Comparison of ENCODE assay signal across 29 cellular contexts in the genomic region with DNA sequence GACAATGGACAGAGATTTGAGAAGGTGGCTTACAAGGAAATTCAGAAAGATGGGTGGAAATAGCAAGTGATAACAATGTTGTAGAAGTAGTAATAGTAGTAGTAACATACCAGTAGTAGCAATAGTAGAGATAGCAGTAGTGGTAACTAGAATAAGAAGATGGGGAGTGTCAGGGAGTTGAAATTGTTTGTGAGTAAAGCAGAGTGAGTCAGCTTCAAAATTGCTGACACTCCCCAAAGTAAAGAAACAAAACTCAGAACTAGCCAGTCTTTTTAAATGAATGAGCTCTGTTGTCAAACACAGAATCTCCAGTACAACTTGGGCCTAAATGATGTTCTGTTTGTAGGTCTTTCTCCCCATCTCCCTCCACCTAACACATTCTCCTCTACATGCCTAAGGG.
"Had no signal": no experiment of that assay in that cellular context is flagged by ENCODE, and none has a peak within 500 bp of the region (broad histone marks: within the 10 kb centered on the region; RNA-seq: fewer than 3 reads in every experiment).

No MANE protein-coding gene starts in this region.

- H3K36me3 ChIP-seq: adrenal gland had no signal

- DNase-seq: activated CD4-positive, alpha-beta memory T cell treated with anti-CD3 and anti-CD28 coated beads for 36 hours; activated CD4-positive, alpha-beta T cell treated with anti-CD3 and anti-CD28 coated beads for 36 hours; activated CD4-positive, alpha-beta T cell treated with anti-CD3 and anti-CD28 coated beads, Interleukin-2, amount 10 ng/mL, durations not matched to agents 24 days and 14 days; activated CD4-positive, CD25-positive, alpha-beta regulatory T cell; activated CD4-positive, CD25-positive, alpha-beta regulatory T cell treated with anti-CD3 and anti-CD28 coated beads, Interleukin-2, amount 50 U/mL, for 72 hours; activated CD8-positive, alpha-beta memory T cell treated with anti-CD3 and anti-CD28 coated beads, Interleukin-2, amount 10 ng/mL, durations not matched to agents 7 days and 5 days; activated CD8-positive, alpha-beta memory T cell treated with anti-CD3 and anti-CD28 coated beads, Interleukin-2, amount 50 U/mL, for 4 hours; activated CD8-positive, alpha-beta T cell treated with anti-CD3 and anti-CD28 coated beads, Interleukin-2, amount 10 ng/mL, durations not matched to agents 7 days and 5 days; activated effector memory CD4-positive, alpha-beta T cell treated with anti-CD3 and anti-CD28 coated beads, Interleukin-2, amount 50 U/mL, for 16 hours; activated naive CD4-positive, alpha-beta T cell treated with anti-CD3 and anti-CD28 coated beads for 36 hours; activated naive CD8-positive, alpha-beta T cell treated with anti-CD3 and anti-CD28 coated beads for 36 hours; activated naive CD8-positive, alpha-beta T cell treated with anti-CD3 and anti-CD28 coated beads, Interleukin-2, amount 50 U/mL, for 24 hours; activated T-cell treated with anti-CD3 and anti-CD28 coated beads, Interleukin-2, amount 50 U/mL, for 1 hour; activated T-cell treated with anti-CD3 and anti-CD28 coated beads, Interleukin-2, amount 50 U/mL, for 48 hours; adrenal gland; amygdala; aorta; body of pancreas; caudate nucleus; cortex of kidney; dermis blood vessel endothelial cell; effector CD4-positive, alpha-beta T cell; foreskin fibroblast; head of caudate nucleus; T-helper 2 cell had no signal

- H3K9me3 ChIP-seq: adrenal gland, body of pancreas had no signal

- H3K27me3 Mint-ChIP-seq: activated CD4-positive, alpha-beta memory T cell treated with anti-CD3 and anti-CD28 coated beads for 36 hours; activated CD4-positive, alpha-beta T cell treated with anti-CD3 and anti-CD28 coated beads for 36 hours; activated CD4-positive, alpha-beta T cell treated with anti-CD3 and anti-CD28 coated beads, Interleukin-2, amount 10 ng/mL, durations not matched to agents 24 days and 14 days; activated CD8-positive, alpha-beta memory T cell treated with anti-CD3 and anti-CD28 coated beads, Interleukin-2, amount 10 ng/mL, durations not matched to agents 7 days and 5 days; activated naive CD4-positive, alpha-beta T cell treated with anti-CD3 and anti-CD28 coated beads, Interleukin-2, amount 50 U/mL, for 24 hours; activated naive CD8-positive, alpha-beta T cell treated with anti-CD3 and anti-CD28 coated beads for 36 hours; activated naive CD8-positive, alpha-beta T cell treated with anti-CD3 and anti-CD28 coated beads, Interleukin-2, amount 50 U/mL, for 24 hours had no signal

- H3K4me3 Mint-ChIP-seq: activated CD4-positive, alpha-beta memory T cell treated with anti-CD3 and anti-CD28 coated beads for 36 hours; activated CD4-positive, alpha-beta T cell treated with anti-CD3 and anti-CD28 coated beads for 36 hours; activated CD4-positive, alpha-beta T cell treated with anti-CD3 and anti-CD28 coated beads, Interleukin-2, amount 10 ng/mL, durations not matched to agents 24 days and 14 days; activated CD8-positive, alpha-beta memory T cell treated with anti-CD3 and anti-CD28 coated beads, Interleukin-2, amount 10 ng/mL, durations not matched to agents 7 days and 5 days; activated CD8-positive, alpha-beta T cell treated with anti-CD3 and anti-CD28 coated beads, Interleukin-2, amount 10 ng/mL, durations not matched to agents 7 days and 5 days; activated naive CD4-positive, alpha-beta T cell treated with anti-CD3 and anti-CD28 coated beads for 36 hours; activated naive CD4-positive, alpha-beta T cell treated with anti-CD3 and anti-CD28 coated beads, Interleukin-2, amount 50 U/mL, for 24 hours; activated naive CD8-positive, alpha-beta T cell treated with anti-CD3 and anti-CD28 coated beads for 36 hours; activated naive CD8-positive, alpha-beta T cell treated with anti-CD3 and anti-CD28 coated beads, Interleukin-2, amount 50 U/mL, for 24 hours; activated T-helper 1 cell treated with anti-CD3 and anti-CD28 coated beads, Interleukin-12 subunit alpha, Interleukin-12 subunit beta, Interleukin-2, Interleukin-4 antibody, amounts not matched to agents 30 ng/mL and 10 ng/mL and 1 ng/mL, durations not matched to agents 14 hours and 24 hours and 36 hours had no signal

- H3K27me3 ChIP-seq: adrenal gland, body of pancreas had no signal

- H3K27ac ChIP-seq: adrenal gland, body of pancreas had no signal

- H3K27ac Mint-ChIP-seq: activated CD4-positive, alpha-beta memory T cell treated with anti-CD3 and anti-CD28 coated beads for 36 hours; activated CD4-positive, alpha-beta T cell treated with anti-CD3 and anti-CD28 coated beads for 36 hours; activated CD4-positive, alpha-beta T cell treated with anti-CD3 and anti-CD28 coated beads, Interleukin-2, amount 10 ng/mL, durations not matched to agents 24 days and 14 days; activated CD8-positive, alpha-beta memory T cell treated with anti-CD3 and anti-CD28 coated beads, Interleukin-2, amount 10 ng/mL, durations not matched to agents 7 days and 5 days; activated CD8-positive, alpha-beta T cell treated with anti-CD3 and anti-CD28 coated beads, Interleukin-2, amount 10 ng/mL, durations not matched to agents 7 days and 5 days; activated naive CD4-positive, alpha-beta T cell treated with anti-CD3 and anti-CD28 coated beads for 36 hours; activated naive CD4-positive, alpha-beta T cell treated with anti-CD3 and anti-CD28 coated beads, Interleukin-2, amount 50 U/mL, for 24 hours; activated naive CD8-positive, alpha-beta T cell treated with anti-CD3 and anti-CD28 coated beads for 36 hours; activated naive CD8-positive, alpha-beta T cell treated with anti-CD3 and anti-CD28 coated beads, Interleukin-2, amount 50 U/mL, for 24 hours; activated T-helper 1 cell treated with anti-CD3 and anti-CD28 coated beads, Interleukin-12 subunit alpha, Interleukin-12 subunit beta, Interleukin-2, Interleukin-4 antibody, amounts not matched to agents 30 ng/mL and 10 ng/mL and 1 ng/mL, durations not matched to agents 14 hours and 24 hours and 36 hours; activated T-helper 2 cell treated with anti-CD3 and anti-CD28 coated beads, Interferon-gamma antibody, Interleukin-2, Interleukin-4, amounts not matched to agents 10 μg/mL and 5 μg/mL and 100 μg/mL, durations not matched to agents 14 hours and 24 hours and 36 hours had no signal

- H3K9me3 Mint-ChIP-seq: activated CD4-positive, alpha-beta T cell treated with anti-CD3 and anti-CD28 coated beads, Interleukin-2, amount 10 ng/mL, durations not matched to agents 24 days and 14 days had no signal

- H3K4me1 ChIP-seq: adrenal gland, body of pancreas had no signal

- ATAC-seq: activated CD4-positive, alpha-beta T cell treated with anti-CD3 and anti-CD28 coated beads for 36 hours; activated CD8-positive, alpha-beta memory T cell treated with anti-CD3 and anti-CD28 coated beads, Interleukin-2, amount 10 ng/mL, durations not matched to agents 7 days and 5 days; activated CD8-positive, alpha-beta T cell treated with anti-CD3 and anti-CD28 coated beads, Interleukin-2, amount 10 ng/mL, durations not matched to agents 7 days and 5 days; activated naive CD8-positive, alpha-beta T cell treated with anti-CD3 and anti-CD28 coated beads, Interleukin-2, amount 50 U/mL, for 24 hours; body of pancreas; esophagus mucosa had no signal

- H3K4me3 ChIP-seq: adrenal gland, body of pancreas had no signal

- H3K36me3 Mint-ChIP-seq: activated CD4-positive, alpha-beta memory T cell treated with anti-CD3 and anti-CD28 coated beads for 36 hours; activated CD8-positive, alpha-beta memory T cell treated with anti-CD3 and anti-CD28 coated beads, Interleukin-2, amount 10 ng/mL, durations not matched to agents 7 days and 5 days; activated naive CD4-positive, alpha-beta T cell treated with anti-CD3 and anti-CD28 coated beads, Interleukin-2, amount 50 U/mL, for 24 hours; activated naive CD8-positive, alpha-beta T cell treated with anti-CD3 and anti-CD28 coated beads for 36 hours had no signal

- H3K4me1 Mint-ChIP-seq: activated CD4-positive, alpha-beta T cell treated with anti-CD3 and anti-CD28 coated beads for 36 hours; activated CD4-positive, alpha-beta T cell treated with anti-CD3 and anti-CD28 coated beads, Interleukin-2, amount 10 ng/mL, durations not matched to agents 24 days and 14 days; activated CD8-positive, alpha-beta memory T cell treated with anti-CD3 and anti-CD28 coated beads, Interleukin-2, amount 10 ng/mL, durations not matched to agents 7 days and 5 days; activated naive CD4-positive, alpha-beta T cell treated with anti-CD3 and anti-CD28 coated beads, Interleukin-2, amount 50 U/mL, for 24 hours; activated naive CD8-positive, alpha-beta T cell treated with anti-CD3 and anti-CD28 coated beads for 36 hours; activated naive CD8-positive, alpha-beta T cell treated with anti-CD3 and anti-CD28 coated beads, Interleukin-2, amount 50 U/mL, for 24 hours had no signal
